In genomic region chr17:59920637-59921036, GRCh38 we compare ENCODE assay signal across 8 cellular contexts. TPM values are rescaled to one million over a fixed set of nuclear protein-coding genes. Genes with fewer than 3 reads are reported as not detected.
DNase-seq lines count a peak whose midpoint lies in the region; ATAC-seq, FAIRE-seq and TF ChIP-seq lines count a peak whose summit lies in the region.
"Not testable (repeated sequence)": the region's sequence is repeated elsewhere in the genome, so short reads cannot be mapped to it uniquely, and the experiment has no call there.

No MANE protein-coding gene starts in this region.

- in situ Hi-C loops in IMR-90 (cut with MboI; ENCODE audit: low sequenced_read_pairs): not testable (repeated sequence)

- not testable (repeated sequence) for H3K4me1 Mint-ChIP-seq in GM23338; chondrocyte (ENCODE audit: low read depth); stimulated activated effector memory CD8-positive, alpha-beta T cell treated with anti-CD3 and anti-CD28 coated beads, Interleukin-12 subunit alpha, Interleukin-12 subunit beta, amount 100 ng/mL, for 72 hours

- ATAC-seq in GM23338; IMR-90 (ENCODE audit: low read depth); stimulated activated effector memory CD8-positive, alpha-beta T cell treated with anti-CD3 and anti-CD28 coated beads, Interleukin-12 subunit alpha, Interleukin-12 subunit beta, amount 100 ng/mL, for 72 hours: not testable (repeated sequence)

- not testable (repeated sequence) for H3K9me3 Mint-ChIP-seq in GM23338; chondrocyte (ENCODE audit: low read depth); stimulated activated effector memory CD8-positive, alpha-beta T cell treated with anti-CD3 and anti-CD28 coated beads, Interleukin-12 subunit alpha, Interleukin-12 subunit beta, amount 100 ng/mL, for 72 hours

- H3K9me2 ChIP-seq in GM23338 (ENCODE audit: insufficient read depth): not testable (repeated sequence)

- FAIRE-seq in HTR-8/SVneo (lab: Jason Lieb, UNC) (peak; percentile 4), urothelium cell line (lab: Jason Lieb, UNC) (peak; percentile 30)

- not testable (repeated sequence) for H3F3A ChIP-seq in GM23338 (replicated peaks; ENCODE audit: low read depth)

- H3K4me3 Mint-ChIP-seq in GM23338; chondrocyte (ENCODE audit: unreplicated experiment); stimulated activated effector memory CD8-positive, alpha-beta T cell treated with anti-CD3 and anti-CD28 coated beads, Interleukin-12 subunit alpha, Interleukin-12 subunit beta, amount 100 ng/mL, for 72 hours: not testable (repeated sequence)

- H2BK12ac ChIP-seq in trophoblast cell (ENCODE audit: low read length): not testable (repeated sequence)

- intact Hi-C loops in IMR-90 (cut with micrococcal nuclease): not testable (repeated sequence)

- H4K5ac ChIP-seq in IMR-90 (ENCODE audit: low read depth, low read length): not testable (repeated sequence)

- H3K36me3 Mint-ChIP-seq in GM23338 (ENCODE audit: low read depth) (peaks cover 16% of the 10 kb centered on the region), chondrocyte (ENCODE audit: low read depth) (peaks cover 21% of the 10 kb centered on the region)
- peaks cover 100% of the 10 kb centered on the region for H3K36me3 Mint-ChIP-seq in stimulated activated effector memory CD8-positive, alpha-beta T cell treated with anti-CD3 and anti-CD28 coated beads, Interleukin-12 subunit alpha, Interleukin-12 subunit beta, amount 100 ng/mL, for 72 hours

- TF ChIP-seq RAD21 in IMR-90 (IDR thresholded peaks at IDR 0.05; ENCODE audit: low read length): not testable (repeated sequence)

- not testable (repeated sequence) for H3K4ac ChIP-seq in IMR-90 (ENCODE audit: low read depth, low read length); trophoblast cell (ENCODE audit: low read depth, low read length)

- peak overlapping the region; percentile 18 for H4K12ac ChIP-seq in trophoblast cell (ENCODE audit: low read depth, low read length)

- no CpG with 5 or more reads among the region's 5 CpGs for WGBS in IMR-90 (ENCODE audit: extremely low coverage in 2 of 2, insufficient read length in 1 of 2), 2 experiments
- no CpG with 5 or more reads among the region's 5 CpGs for WGBS in trophoblast cell (ENCODE audit: extremely low coverage, insufficient coverage, insufficient read length)

- H3K4me1 ChIP-seq in GM23338 (ENCODE audit: insufficient read depth); IMR-90 (ENCODE audit: control insufficient read depth, insufficient read depth, low read length); trophoblast cell (ENCODE audit: control insufficient read depth in 1 of 2, insufficient read depth in 2 of 2, low read length in 2 of 2): not testable (repeated sequence)

- H2AK9ac ChIP-seq in IMR-90 (replicated peaks; ENCODE audit: low read depth, low read length, poor library complexity): not testable (repeated sequence)

- not testable (repeated sequence) for H3K27ac Mint-ChIP-seq in GM23338; chondrocyte (ENCODE audit: unreplicated experiment)
- peak overlapping the region; percentile 40 for H3K27ac Mint-ChIP-seq in stimulated activated effector memory CD8-positive, alpha-beta T cell treated with anti-CD3 and anti-CD28 coated beads, Interleukin-12 subunit alpha, Interleukin-12 subunit beta, amount 100 ng/mL, for 72 hours

- not testable (repeated sequence) for H2AFZ ChIP-seq in GM23338; IMR-90 (replicated peaks; ENCODE audit: low read length, poor library complexity); trophoblast cell (ENCODE audit: insufficient read depth, low read length, poor library complexity)

- POLR2A ChIA-PET in IMR-90 (lab: Charles Lee; ENCODE audit: unreplicated experiment): not testable (repeated sequence)

- not testable (repeated sequence) for H3K4me2 ChIP-seq in GM23338; IMR-90 (ENCODE audit: low read depth, low read length); trophoblast cell (ENCODE audit: low read length)

- H3K9me1 ChIP-seq in IMR-90 (ENCODE audit: insufficient read depth, low read length): not testable (repeated sequence)

- H3K36me3 ChIP-seq in GM23338 (ENCODE audit: insufficient read depth): not testable (repeated sequence)
- peaks cover 25% of the 10 kb centered on the region for H3K36me3 ChIP-seq in IMR-90 (ENCODE audit: control insufficient read depth, insufficient read depth, low read length)
- peaks cover 19 to 31% of the 10 kb centered on the region in 2 experiments for H3K36me3 ChIP-seq in trophoblast cell (ENCODE audit: control insufficient read depth in 1 of 2, insufficient read depth in 2 of 2, low read length in 2 of 2)

- H3K9ac ChIP-seq in IMR-90 (ENCODE audit: low read depth, low read length); trophoblast cell (ENCODE audit: low read length): not testable (repeated sequence)

- H2BK5ac ChIP-seq in IMR-90 (ENCODE audit: low read depth, low read length, poor library complexity, severe bottlenecking); trophoblast cell (ENCODE audit: low read depth, low read length, poor library complexity): not testable (repeated sequence)

- TSS peak; percentile 7 for BruUV-seq in IMR-90 (replicated peaks; lab: Mats Ljungman, UMichigan)

- not testable (repeated sequence) for H2BK20ac ChIP-seq in IMR-90 (ENCODE audit: low read depth, low read length)

- CTCF ChIA-PET in IMR-90 (lab: Yijun Ruan, JAX): not testable (repeated sequence)

- not testable (repeated sequence) for H3K27me3 ChIP-seq in GM23338 (ENCODE audit: insufficient read depth); IMR-90 (ENCODE audit: control insufficient read depth, insufficient read depth, low read length); trophoblast cell (ENCODE audit: insufficient read depth, low read length)

- H4K20me1 ChIP-seq in GM23338 (replicated peaks; ENCODE audit: insufficient read depth); IMR-90 (ENCODE audit: insufficient read depth, low read length): not testable (repeated sequence)

- not testable (repeated sequence) for H3K79me2 ChIP-seq in GM23338 (replicated peaks; ENCODE audit: insufficient read depth); trophoblast cell (ENCODE audit: control insufficient read depth, insufficient read depth, low read length, poor library complexity)

- H4K8ac ChIP-seq in IMR-90 (ENCODE audit: low read depth in 2 of 2, low read length in 2 of 2); trophoblast cell (ENCODE audit: low read depth, low read length): not testable (repeated sequence)

- H3K14ac ChIP-seq in IMR-90 (replicated peaks; ENCODE audit: low read depth, low read length); trophoblast cell (ENCODE audit: low read length): not testable (repeated sequence)

- TF ChIP-seq CTCF in GM23338 (conservative IDR thresholded peaks at IDR 0.05; ENCODE audit: low read depth in 2 of 2); IMR-90 (conservative IDR thresholded peaks at IDR 0.05; ENCODE audit: low read depth, low read length); chondrocyte (IDR thresholded peaks at IDR 0.05): not testable (repeated sequence)
- TF ChIP-seq CTCF in subcutaneous adipose tissue (IDR thresholded peaks at IDR 0.05; ENCODE audit: low read depth): peak; percentile 53

- H3K4me3 ChIP-seq in GM23338; IMR-90 (ENCODE audit: insufficient read depth, low read depth, low read length); trophoblast cell (ENCODE audit: low read depth, low read length): not testable (repeated sequence)

- H2BK120ac ChIP-seq in IMR-90 (ENCODE audit: low read depth, low read length); trophoblast cell (ENCODE audit: insufficient read depth, low read length, poor library complexity): not testable (repeated sequence)

- not testable (repeated sequence) for H2BK15ac ChIP-seq in IMR-90 (ENCODE audit: low read depth, low read length)

- dilution Hi-C loops in IMR-90 (cut with HindIII; ENCODE audit: low sequenced_read_pairs, unreplicated experiment): not testable (repeated sequence)

- H3K27ac ChIP-seq in GM23338 (ENCODE audit: low read depth): peak overlapping the region; percentile 10; the same call in 1 of the 2 replicates
- not testable (repeated sequence) for H3K27ac ChIP-seq in IMR-90 (ENCODE audit: insufficient read depth, low read length); trophoblast cell (ENCODE audit: low read depth, low read length)

- H3K9me3 ChIP-seq in IMR-90 (ENCODE audit: control insufficient read depth, insufficient read depth, low read length); trophoblast cell (ENCODE audit: insufficient read depth, low read depth, low read length): not testable (repeated sequence)

- H3K56ac ChIP-seq in IMR-90 (ENCODE audit: extremely low read depth, insufficient read depth, low read length): not testable (repeated sequence)

- TF ChIP-seq POLR2A in IMR-90 (IDR thresholded peaks at IDR 0.05; ENCODE audit: low read depth, low read length): not testable (repeated sequence)

- H3K79me1 ChIP-seq in IMR-90 (ENCODE audit: low read depth in 1 of 2, low read length in 2 of 2): peaks cover 7 to 15% of the 10 kb centered on the region in 2 experiments; a peak in 2 of 4 replicates
- H3K79me1 ChIP-seq in trophoblast cell (ENCODE audit: low read length): not testable (repeated sequence)

- H3K18ac ChIP-seq in IMR-90 (ENCODE audit: low read depth, low read length); trophoblast cell (ENCODE audit: low read length): not testable (repeated sequence)

- not testable (repeated sequence) for H3K23ac ChIP-seq in IMR-90 (ENCODE audit: low read depth, low read length); trophoblast cell (ENCODE audit: low read length)

- not testable (repeated sequence) for H2AK5ac ChIP-seq in IMR-90 (ENCODE audit: low read depth, low read length); trophoblast cell (ENCODE audit: low read length)

- not testable (repeated sequence) for H3K27me3 Mint-ChIP-seq in GM23338 (ENCODE audit: insufficient read depth, low read depth, poor library complexity); chondrocyte (ENCODE audit: low read depth)

- not testable (repeated sequence) for H4K91ac ChIP-seq in IMR-90 (ENCODE audit: insufficient read depth, low read depth, low read length); trophoblast cell (ENCODE audit: low read depth, low read length)

- not testable (repeated sequence) for DNase-seq in GM23338 (ENCODE audit: low spot score); HTR-8/SVneo (ENCODE audit: insufficient read length, low spot score); IMR-90; trophoblast cell; stimulated activated effector memory CD8-positive, alpha-beta T cell treated with anti-CD3 and anti-CD28 coated beads, Interleukin-12 subunit alpha, Interleukin-12 subunit beta, amount 100 ng/mL, for 72 hours (ENCODE audit: low spot score in 2 of 2); urothelium cell line (ENCODE audit: low spot score)
- DNase-seq in chondrocyte (ENCODE audit: low spot score): peak; percentile 28

RNA-seq across cellular contexts. Expression of gene RPS6KB1, which starts 27.7 kb away (rescaled TPM):
- total RNA-seq in GM23338 (2014; rRNA removed; shearing (Covaris generic)): 15.1 and 19.5 TPM in 2 replicates
- polyA plus RNA-seq in GM23338 (2016; fragmentation: Nextera tagmentation; extraction: Ambion mirVana): 20.4 and 21.7 TPM in 2 replicates
- 18.9 and 20.3 TPM in 2 replicates for total RNA-seq in IMR-90 (2012; rRNA removed)
- 9.7 and 11.7 TPM in 2 replicates for polyA plus RNA-seq in IMR-90 (2012; rRNA removed)
- 1.5 and 1.8 TPM in 2 replicates for polyA plus RNA-seq in IMR-90 (2012; cell fraction: cytosol; rRNA removed)
- 1.9 and 12.3 TPM in 2 replicates for polyA plus RNA-seq in IMR-90 (2012; cell fraction: nucleus; rRNA removed; ENCODE audit: low replicate concordance)
- total RNA-seq in chondrocyte: 29.0 to 36.9 TPM (median 29.6 TPM) in 3 replicates
- 20.7 and 27.6 TPM in 2 replicates for polyA plus RNA-seq in trophoblast cell (2013)
- 10 to 100 TPM; 26.5 to 45.5 (median 35.0) TPM for total RNA-seq in subcutaneous adipose tissue

RNA-seq across cellular contexts. Expression of gene TUBD1, which starts 27.9 kb away (rescaled TPM):
- total RNA-seq in GM23338 (2014; rRNA removed; shearing (Covaris generic)): 13.8 and 17.6 TPM in 2 replicates
- polyA plus RNA-seq in GM23338 (2016; fragmentation: Nextera tagmentation; extraction: Ambion mirVana) (10.1 and 11.6 TPM in 2 replicates), IMR-90 (2012; rRNA removed) (2.2 TPM in 2 replicates)
- total RNA-seq in IMR-90 (2012; rRNA removed) (4.4 and 4.7 TPM in 2 replicates), chondrocyte (6.0 to 10.5 TPM (median 6.0 TPM) in 3 replicates), subcutaneous adipose tissue (10 to 100 TPM in 2 of 4 donors, 1 to 10 TPM in 2; 5.5 to 13.4 (median 9.7) TPM)
- 0.58 and 1.1 TPM in 2 replicates for polyA plus RNA-seq in IMR-90 (2012; cell fraction: cytosol; rRNA removed)
- polyA plus RNA-seq in IMR-90 (2012; cell fraction: nucleus; rRNA removed; ENCODE audit: low replicate concordance): 0.90 and 3.7 TPM in 2 replicates
- polyA plus RNA-seq in trophoblast cell (2013): 12.0 and 13.0 TPM in 2 replicates

RNA-seq across cellular contexts. Expression of gene RNFT1, which starts 43.9 kb away (rescaled TPM):
- 4.1 and 5.4 TPM in 2 replicates for total RNA-seq in GM23338 (2014; rRNA removed; shearing (Covaris generic))
- polyA plus RNA-seq in GM23338 (2016; fragmentation: Nextera tagmentation; extraction: Ambion mirVana): 3.5 and 4.6 TPM in 2 replicates
- 18.3 and 22.2 TPM in 2 replicates for total RNA-seq in IMR-90 (2012; rRNA removed)
- polyA plus RNA-seq in IMR-90 (2012; rRNA removed): 13.4 and 15.7 TPM in 2 replicates
- 4.3 and 5.9 TPM in 2 replicates for polyA plus RNA-seq in IMR-90 (2012; cell fraction: cytosol; rRNA removed)
- 15.3 and 35.4 TPM in 2 replicates for polyA plus RNA-seq in IMR-90 (2012; cell fraction: nucleus; rRNA removed; ENCODE audit: low replicate concordance)
- 21.4 to 31.9 TPM (median 23.3 TPM) in 3 replicates for total RNA-seq in chondrocyte
- 14.7 and 14.8 TPM in 2 replicates for polyA plus RNA-seq in trophoblast cell (2013)
- total RNA-seq in subcutaneous adipose tissue: 10 to 100 TPM; 27.1 to 52.5 (median 35.1) TPM
